In the genomic region with DNA sequence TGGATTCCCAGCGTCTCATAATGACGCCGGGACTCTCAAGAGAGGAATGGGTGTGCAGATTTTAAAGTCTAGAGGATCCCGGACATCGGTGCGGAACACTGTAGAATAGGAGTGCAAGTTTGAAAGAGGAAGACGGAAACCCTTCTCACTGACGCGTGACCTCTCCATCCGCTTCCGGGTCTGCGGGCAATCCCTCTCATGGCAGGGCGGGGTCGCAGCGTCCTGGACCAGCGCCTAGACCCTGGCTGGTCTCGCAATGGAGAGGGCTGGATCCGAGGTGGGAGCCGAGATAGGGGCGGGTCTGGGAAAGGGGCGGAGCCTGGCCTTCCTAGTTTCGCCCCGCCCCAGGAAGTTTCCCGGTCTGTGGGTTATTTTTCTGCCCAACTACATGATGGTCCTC, we compare ENCODE assay signal across 10 cellular contexts. TPM values are rescaled to one million over a fixed set of nuclear protein-coding genes. Genes with fewer than 3 reads are reported as not detected.
DNase-seq lines count a peak whose midpoint lies in the region; ATAC-seq and TF ChIP-seq lines count a peak whose summit lies in the region.
"Had no signal": no experiment of that assay in that cellular context is flagged by ENCODE, and none has a peak within 500 bp of the region (broad histone marks: within the 10 kb centered on the region; RNA-seq: fewer than 3 reads in every experiment).

No MANE protein-coding gene starts in this region.

- no peak for DNase-seq in CD8-positive, alpha-beta memory T cell
- DNase-seq in RPMI7951 (ENCODE audit: low read depth) (peak; percentile 77), fibroblast of mammary gland (ENCODE audit: low read depth) (peak; percentile 44), osteocyte (ENCODE audit: extremely low spot score, unreplicated experiment) (peak; percentile 72), NCI-H526 treated with DMSO at 0.1 percent for 48 hours (lab: John Stamatoyannopoulos, UW) (no peak)
- DNase-seq: nephron progenitor cell; NK-92 treated with Interleukin-12 subunit alpha and Interleukin-12 subunit beta, amount 100 ng/mL, for 24 hours had no signal

- H3K9me3 Mint-ChIP-seq in CD8-positive, alpha-beta memory T cell, result peaks cover 17 to 50% (median 29%) of the 10 kb centered on the region in 5 donors
- peaks cover 39% of the 10 kb centered on the region for H3K9me3 Mint-ChIP-seq in osteocyte (ENCODE audit: unreplicated experiment)

- H3K4me3 ChIP-seq in CD8-positive, alpha-beta memory T cell (ENCODE audit: low read length), result no peak overlapping the region
- H3K4me3 ChIP-seq in fibroblast of mammary gland (ENCODE audit: control insufficient read depth, low read depth, low read length), result no peak overlapping the region

- TF ChIP-seq CTCF in fibroblast of mammary gland (conservative IDR thresholded peaks at IDR 0.05; ENCODE audit: control insufficient read depth, insufficient read depth, low read depth, low read length) (no peak), osteocyte (IDR thresholded peaks at IDR 0.05) (no peak)

- no peaks in the 10 kb centered on the region for H3K27me3 ChIP-seq in CD8-positive, alpha-beta memory T cell (ENCODE audit: insufficient read depth, low read length, poor library complexity, severe bottlenecking)

- H3K36me3 ChIP-seq in CD8-positive, alpha-beta memory T cell (ENCODE audit: insufficient read depth, low read length), result no peaks in the 10 kb centered on the region

- no peak overlapping the region for H3K27ac ChIP-seq in CD8-positive, alpha-beta memory T cell (ENCODE audit: low read depth, low read length)

- no peaks in the 10 kb centered on the region for H3K9me3 ChIP-seq in CD8-positive, alpha-beta memory T cell (ENCODE audit: low read length)

- ATAC-seq in HG03442 (IDR thresholded peaks at IDR 0.05; ENCODE audit: unreplicated experiment) (no peak), HG03378 (IDR thresholded peaks at IDR 0.05; ENCODE audit: unreplicated experiment) (no peak), HG03354 (IDR thresholded peaks at IDR 0.05; ENCODE audit: poor library complexity, severe bottlenecking, unreplicated experiment) (no peak)

- H3K27ac Mint-ChIP-seq in CD8-positive, alpha-beta memory T cell, result no peak overlapping the region
- H3K27ac Mint-ChIP-seq in osteocyte (ENCODE audit: unreplicated experiment), result no peak overlapping the region
- H3K27ac Mint-ChIP-seq: nephron progenitor cell had no signal

- CTCF ChIA-PET in CD8-positive, alpha-beta memory T cell (lab: Charles Lee), result no interaction called here

- peak overlapping the region in 6 of 7 donors; percentile 23 to 72 (median 61) for H3K4me3 Mint-ChIP-seq in CD8-positive, alpha-beta memory T cell
- no peak overlapping the region for H3K4me3 Mint-ChIP-seq in osteocyte (ENCODE audit: unreplicated experiment)
- H3K4me3 Mint-ChIP-seq: nephron progenitor cell had no signal

- H3K36me3 Mint-ChIP-seq in CD8-positive, alpha-beta memory T cell, result peaks cover 3 to 43% (median 11%) of the 10 kb centered on the region in 3 donors
- H3K36me3 Mint-ChIP-seq in osteocyte (ENCODE audit: unreplicated experiment), result no peaks in the 10 kb centered on the region

- peaks cover 9 to 26% (median 17%) of the 10 kb centered on the region in 3 donors for H3K4me1 Mint-ChIP-seq in CD8-positive, alpha-beta memory T cell
- peaks cover under 1% of the 10 kb centered on the region for H3K4me1 Mint-ChIP-seq in osteocyte (ENCODE audit: unreplicated experiment)

- H3K4me1 ChIP-seq in CD8-positive, alpha-beta memory T cell (ENCODE audit: insufficient read depth, low read length), result no peaks in the 10 kb centered on the region

- peaks cover 28 to 48% of the 10 kb centered on the region in 2 donors for H3K27me3 Mint-ChIP-seq in CD8-positive, alpha-beta memory T cell
- H3K27me3 Mint-ChIP-seq in osteocyte (ENCODE audit: unreplicated experiment), result no peaks in the 10 kb centered on the region

- POLR2A ChIA-PET in CD8-positive, alpha-beta memory T cell (lab: Charles Lee), result no interaction called here

RNA-seq across cellular contexts. Expression of gene ZNF845, which starts 4.6 kb away (rescaled TPM):
- 1 to 10 TPM; 5.8 to 6.3 TPM for total RNA-seq in CD8-positive, alpha-beta memory T cell
- 11.5 TPM for polyA plus RNA-seq in CD8-positive, alpha-beta memory T cell
- 7.9 and 10.8 TPM in 2 replicates for total RNA-seq in RPMI7951 (2014; rRNA removed; shearing (Covaris generic))
- 5.7 and 6.6 TPM in 2 replicates for total RNA-seq in osteocyte

RNA-seq across cellular contexts. Expression of gene ZNF525, which starts 36.5 kb away (rescaled TPM):
- total RNA-seq in CD8-positive, alpha-beta memory T cell, result 10 to 100 TPM; 17.8 to 18.7 TPM
- 9.9 TPM for polyA plus RNA-seq in CD8-positive, alpha-beta memory T cell
- 6.4 and 11.5 TPM in 2 replicates for total RNA-seq in RPMI7951 (2014; rRNA removed; shearing (Covaris generic))
- 7.6 and 8.5 TPM in 2 replicates for total RNA-seq in osteocyte

Comparison
In these comparisons a context has a peak if more than half of its experiments do, and no peak if none do; other contexts are left out.
1. DNase-seq: peak in RPMI7951 (single experiment), fibroblast of mammary gland (single experiment) and osteocyte (single experiment); none in CD8-positive, alpha-beta memory T cell (0 of 5) and NCI-H526 treated with DMSO at 0.1 percent for 48 hours (single experiment).